8 cellular contexts compared by ENCODE assay signal in genomic region chr1:181089777-181090505, GRCh38. TPM values are rescaled to one million over a fixed set of nuclear protein-coding genes. Genes with fewer than 3 reads are reported as not detected.
DNase-seq lines count a peak whose midpoint lies in the region; ATAC-seq, FAIRE-seq and TF ChIP-seq lines count a peak whose summit lies in the region.

No MANE protein-coding gene starts in this region.

- peaks cover 44% of the 10 kb centered on the region for H3K79me2 ChIP-seq in endothelial cell of umbilical vein (ENCODE audit: control insufficient read depth, insufficient read depth, low read length)

- TSS peak; percentile 80 for BruUV-seq in endothelial cell of umbilical vein (replicated peaks; lab: Mats Ljungman, UMichigan)

- peaks cover 3% of the 10 kb centered on the region for H4K20me1 ChIP-seq in endothelial cell of umbilical vein (replicated peaks; ENCODE audit: control insufficient read depth, extremely low read depth, insufficient read depth, low read length)

- peaks cover 17% of the 10 kb centered on the region for H3K4me1 ChIP-seq in endothelial cell of umbilical vein (ENCODE audit: control insufficient read depth, extremely low read depth, insufficient read depth, low read length)
- H3K4me1 ChIP-seq in mucosa of stomach (ENCODE audit: control insufficient read depth, insufficient read depth, low read length) = peaks cover 22% of the 10 kb centered on the region

- no peaks in the 10 kb centered on the region for H3K9me1 ChIP-seq in endothelial cell of umbilical vein (replicated peaks; ENCODE audit: control insufficient read depth, extremely low read depth, insufficient read depth, low read length)

- H3K4me2 ChIP-seq in endothelial cell of umbilical vein (ENCODE audit: insufficient read depth, low read length) = peak overlapping the region; percentile 95

- peak; percentile 48 for DNase-seq in DMS79 treated with DMSO at 0.1 percent for 48 hours (lab: John Stamatoyannopoulos, UW)
- DNase-seq in DMS79 (lab: John Stamatoyannopoulos, UW) = no peak
- DNase-seq in NCI-H69 (lab: John Stamatoyannopoulos, UW) = peak; percentile 85
- DNase-seq in activated CD8-positive, alpha-beta memory T cell treated with anti-CD3 and anti-CD28 coated beads for 4 hours (ENCODE audit: low read depth in 2 of 2) = peak; percentile 58 to 65
- peak; percentile 72 for DNase-seq in endothelial cell of umbilical vein (ENCODE audit: low read depth, low spot score)
- peak; percentile 71 to 74 for DNase-seq in stimulated activated CD8-positive, alpha-beta memory T cell treated with anti-CD3 and anti-CD28 coated beads, Interleukin-7, amount 100 ng/mL, for 4 hours (ENCODE audit: low read depth in 2 of 2)

- intact Hi-C loops in endothelial cell of umbilical vein (cut with micrococcal nuclease) = loop anchor here (1.0 to 10.0 kb wide), 6 partner anchors 9 to 1301 kb away; partner anchors contain the start of genes GLUL and XPR1

- peak; percentile 73 for FAIRE-seq in endothelial cell of umbilical vein (lab: Jason Lieb, UNC)

- H3K9ac ChIP-seq in endothelial cell of umbilical vein (replicated peaks; ENCODE audit: extremely low read depth, insufficient read depth, low read length) (peak overlapping the region; percentile 60), mucosa of stomach (ENCODE audit: low read length) (peak overlapping the region; percentile 90)

- dilution Hi-C loops in endothelial cell of umbilical vein (cut with MboI; ENCODE audit: extremely low pct_ligation_motif_present, low sequenced_read_pairs) = no loop called here

- POLR2A ChIA-PET in endothelial cell of umbilical vein (lab: Charles Lee) = interaction anchor here (1.0 to 5.0 kb wide), 11 partner anchors 11 to 68 kb away, joined by 3 to 114 read pairs (median 7); partner anchors contain the start of gene STX6

- no peaks in the 10 kb centered on the region for H3K27me3 ChIP-seq in endothelial cell of umbilical vein (ENCODE audit: control insufficient read depth in 2 of 2, insufficient read depth in 2 of 2, low read length in 2 of 2)
- no peaks in the 10 kb centered on the region for H3K27me3 ChIP-seq in mucosa of stomach (ENCODE audit: control insufficient read depth, insufficient read depth, low read length)

- TF ChIP-seq POLR2A in endothelial cell of umbilical vein (IDR thresholded peaks at IDR 0.05; ENCODE audit: low read depth, low read length) = no peak

- no peak for TF ChIP-seq CTCF in endothelial cell of umbilical vein (IDR thresholded peaks at IDR 0.05; ENCODE audit: extremely low read depth in 1 of 2, insufficient read depth in 1 of 2, low read depth in 1 of 2, low read length in 2 of 2)

- H2AFZ ChIP-seq in endothelial cell of umbilical vein (ENCODE audit: low read depth, low read length) = no peak overlapping the region

- peak overlapping the region; percentile 47 for H3K27ac ChIP-seq in endothelial cell of umbilical vein (ENCODE audit: insufficient read depth, low read depth, low read length)

- ATAC-seq in HG03025 (IDR thresholded peaks at IDR 0.05; ENCODE audit: low FRiP score, unreplicated experiment) = peak; percentile 23

- peak overlapping the region; percentile 47 to 97 (median 51) for H3K4me3 ChIP-seq in endothelial cell of umbilical vein (replicated peaks in 1 of 3; ENCODE audit: insufficient read depth in 1 of 3, low read depth in 1 of 3, low read length in 3 of 3)
- peak overlapping the region; percentile 97 for H3K4me3 ChIP-seq in mucosa of stomach (ENCODE audit: low read length)

- H3K9me3 ChIP-seq in endothelial cell of umbilical vein (replicated peaks; ENCODE audit: control insufficient read depth, insufficient read depth, low read length) (no peaks in the 10 kb centered on the region), mucosa of stomach (ENCODE audit: control insufficient read depth, low read length) (no peaks in the 10 kb centered on the region)

- CTCF ChIA-PET in endothelial cell of umbilical vein (lab: Charles Lee) = interaction anchor here (0.8 to 10.6 kb wide), 12 partner anchors 9 to 208 kb away, joined by 3 to 319 read pairs (median 5); partner anchors contain the start of gene MR1

- H3K36me3 ChIP-seq in endothelial cell of umbilical vein (ENCODE audit: control insufficient read depth in 2 of 2, extremely low read depth in 1 of 2, insufficient read depth in 2 of 2, low read length in 2 of 2) = peaks cover 0 to 7% of the 10 kb centered on the region in 2 experiments
- H3K36me3 ChIP-seq in mucosa of stomach (ENCODE audit: control insufficient read depth, insufficient read depth, low read length) = no peaks in the 10 kb centered on the region

TF ChIP-seq in endothelial cell of umbilical vein, 7 proteins besides CTCF, POLR2A, EP300 and RAD21:
- TF ChIP-seq GATA2 (IDR thresholded peaks at IDR 0.05; ENCODE audit: insufficient read depth, insufficient read length, low read depth, low read length) (peak; percentile 89), POLR2AphosphoS5 (IDR thresholded peaks at IDR 0.05; ENCODE audit: insufficient read depth, low read depth, low read length) (peak; percentile 42), JUN (IDR thresholded peaks at IDR 0.05; ENCODE audit: borderline replicate concordance, insufficient read depth, insufficient read length, low read depth) (no peak)
TF ChIP-seq in endothelial cell of umbilical vein: peak in this region for 2.

RNA-seq across cellular contexts. Expression of gene IER5, which starts 1.4 kb away (rescaled TPM):
- 14.4 and 14.9 TPM in 2 replicates for total RNA-seq in endothelial cell of umbilical vein
- polyA plus RNA-seq in endothelial cell of umbilical vein = 5.0 and 6.6 TPM in 2 replicates
- 4.1 and 4.9 TPM in 2 replicates for polyA plus RNA-seq in endothelial cell of umbilical vein (2011; cell fraction: cytosol; rRNA removed)
- 4.7 and 5.1 TPM in 2 replicates for polyA plus RNA-seq in endothelial cell of umbilical vein (2011; cell fraction: nucleus; rRNA removed)
- 9.1 and 9.2 TPM in 2 replicates for polyA plus RNA-seq in endothelial cell of umbilical vein (2012)
- polyA minus RNA-seq in endothelial cell of umbilical vein = 5.8 and 6.9 TPM in 2 replicates
- polyA minus RNA-seq in endothelial cell of umbilical vein (2011; cell fraction: cytosol; rRNA and poly(A)+ RNA removed) = 9.5 TPM
- 4.0 and 6.2 TPM in 2 replicates for polyA minus RNA-seq in endothelial cell of umbilical vein (2011; cell fraction: nucleus; rRNA and poly(A)+ RNA removed)

RNA-seq across cellular contexts. Expression of gene MR1, which starts 56.2 kb away (rescaled TPM):
- total RNA-seq in endothelial cell of umbilical vein = 1.1 and 1.3 TPM in 2 replicates
- 1.5 and 2.5 TPM in 2 replicates for polyA plus RNA-seq in endothelial cell of umbilical vein
- 1.3 and 1.9 TPM in 2 replicates for polyA plus RNA-seq in endothelial cell of umbilical vein (2011; cell fraction: cytosol; rRNA removed)
- 0.84 and 0.93 TPM in 2 replicates for polyA plus RNA-seq in endothelial cell of umbilical vein (2011; cell fraction: nucleus; rRNA removed)
- polyA plus RNA-seq in endothelial cell of umbilical vein (2012) = 0.67 and 0.83 TPM in 2 replicates
- 2.9 and 5.4 TPM in 2 replicates for polyA minus RNA-seq in endothelial cell of umbilical vein
- 5.5 TPM for polyA minus RNA-seq in endothelial cell of umbilical vein (2011; cell fraction: cytosol; rRNA and poly(A)+ RNA removed)
- polyA minus RNA-seq in endothelial cell of umbilical vein (2011; cell fraction: nucleus; rRNA and poly(A)+ RNA removed) = 1.3 and 1.9 TPM in 2 replicates
